ENCODE assay signal across 8 cellular contexts in the genomic region with DNA sequence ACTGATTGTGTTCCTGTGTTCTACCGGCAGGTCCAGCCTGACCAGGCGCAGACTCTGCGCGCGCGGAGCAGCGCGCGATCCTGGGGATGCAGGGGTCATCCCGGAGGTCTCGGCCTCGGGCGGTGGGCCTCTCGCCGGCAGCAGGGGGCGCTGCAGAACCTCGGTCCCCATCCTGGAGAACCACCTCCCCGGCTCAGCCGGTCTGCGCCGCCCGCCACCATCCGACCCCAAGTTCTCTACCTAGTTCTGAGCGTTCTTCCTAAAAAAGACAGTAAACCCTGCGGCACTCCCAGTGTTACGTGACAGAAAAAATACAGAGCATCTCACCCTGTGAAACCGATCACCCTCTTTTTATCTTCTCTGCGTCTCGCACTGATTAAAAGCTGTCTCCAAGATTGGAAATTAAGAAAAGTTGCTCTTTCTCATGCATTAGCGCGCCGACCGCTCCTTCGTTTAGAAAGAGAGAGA. TPM values are rescaled to one million over a fixed set of nuclear protein-coding genes. Genes with fewer than 3 reads are reported as not detected.
A peak's percentile ranks its signal among the peaks of the same experiment; 100 is the strongest.
DNase-seq lines count a peak whose midpoint lies in the region; ATAC-seq and TF ChIP-seq lines count a peak whose summit lies in the region.

No MANE protein-coding gene starts in this region.

- peak; percentile 81 for TF ChIP-seq CTCF in WI38 (IDR thresholded peaks at IDR 0.05; ENCODE audit: low read depth, low read length)
- peak; percentile 84 for TF ChIP-seq CTCF in kidney epithelial cell (IDR thresholded peaks at IDR 0.05; ENCODE audit: insufficient read depth, low read length, poor library complexity, severe bottlenecking)

- no peak overlapping the region for H3K27ac ChIP-seq in caudate nucleus (ENCODE audit: low read depth, low read length)

- H3K36me3 ChIP-seq in kidney epithelial cell (ENCODE audit: control insufficient read depth, insufficient read depth, low read length) = no peaks in the 10 kb centered on the region

- DNase-seq in ELR (ENCODE audit: low read depth) (peak; percentile 62), KG1 (lab: John Stamatoyannopoulos, UW) (peak; percentile 15), caudate nucleus (lab: John Stamatoyannopoulos, UW) (peak in 55 of 61 donors; percentile 4 to 72 (median 46)), kidney epithelial cell (ENCODE audit: low read depth) (no peak), NCI-H1436 treated with DMSO at 0.1 percent for 48 hours (lab: John Stamatoyannopoulos, UW) (no peak)
- peak; percentile 93 for DNase-seq in stimulated activated CD4-positive, alpha-beta T cell treated with anti-CD3 and anti-CD28 coated beads, Interleukin-15, amount 100 ng/mL, for 24 hours

- H3K4me3 ChIP-seq in WI38 (ENCODE audit: low read depth, low read length) (peak overlapping the region; percentile 70), kidney epithelial cell (ENCODE audit: low read depth, low read length) (peak overlapping the region; percentile 41)

- peaks cover 23% of the 10 kb centered on the region for H3K27me3 ChIP-seq in kidney epithelial cell (ENCODE audit: control insufficient read depth, insufficient read depth, low read length)

- peak; percentile 90 for ATAC-seq in GM21737 (IDR thresholded peaks at IDR 0.05; ENCODE audit: unreplicated experiment)

RNA-seq across cellular contexts. Expression of a gene that starts 1.6 kb away (rescaled TPM):
- not detected in 2 replicates for total RNA-seq in kidney epithelial cell

Comparison
In these comparisons a context has a peak if more than half of its experiments do, and no peak if none do; other contexts are left out.
1. DNase-seq: peak in ELR (single experiment), KG1 (single experiment), caudate nucleus (55 of 61) and stimulated activated CD4-positive, alpha-beta T cell treated with anti-CD3 and anti-CD28 coated beads, Interleukin-15, amount 100 ng/mL, for 24 hours (single experiment); none in kidney epithelial cell (single experiment) and NCI-H1436 treated with DMSO at 0.1 percent for 48 hours (single experiment).